ENCODE assay signal across 8 cellular contexts in the genomic region with DNA sequence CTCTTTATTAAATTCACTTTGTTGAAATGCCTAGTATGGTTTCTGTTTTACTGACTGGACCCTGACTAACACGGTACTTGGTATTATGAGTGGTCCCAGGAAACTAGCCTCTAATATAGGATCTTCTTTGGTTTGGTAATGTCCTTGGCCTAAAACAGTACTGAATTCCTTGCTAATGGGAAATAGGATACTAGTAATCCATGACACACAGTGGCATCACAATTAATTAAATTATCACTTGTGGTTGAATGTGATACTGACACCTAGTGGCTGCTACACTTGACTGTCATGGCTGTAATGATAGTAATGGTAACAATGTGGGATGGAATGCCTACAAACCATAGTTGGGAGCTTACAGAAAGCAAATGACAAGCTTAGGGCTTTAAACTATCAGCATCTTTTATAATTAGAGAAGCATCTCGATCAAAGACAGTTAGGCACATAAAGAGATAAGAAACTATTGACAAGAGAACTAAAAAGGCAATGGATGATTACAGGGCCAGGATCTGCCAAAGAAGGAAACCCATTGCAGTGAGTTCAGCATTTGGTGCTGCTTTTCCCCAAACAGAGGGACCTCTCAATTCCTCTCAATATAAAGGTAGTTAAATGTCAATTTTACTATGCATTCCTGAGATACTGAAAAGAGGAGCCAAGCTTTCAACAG. TPM values are rescaled to one million over a fixed set of nuclear protein-coding genes. Genes with fewer than 3 reads are reported as not detected.
DNase-seq lines count a peak whose midpoint lies in the region; ATAC-seq lines count a peak whose summit lies in the region.

No MANE protein-coding gene starts in this region.

- H3K9me3 ChIP-seq in NT2/D1 (ENCODE audit: insufficient read depth, low read length) = no peaks in the 10 kb centered on the region

- H3K4me1 ChIP-seq in NT2/D1 (ENCODE audit: insufficient read depth, insufficient read length) = no peaks in the 10 kb centered on the region

- no peak overlapping the region for H3K9ac ChIP-seq in NT2/D1 (ENCODE audit: insufficient read length, low read depth)

- no peak overlapping the region for H3K4me3 ChIP-seq in NT2/D1 (ENCODE audit: insufficient read length, low read depth)

- peaks cover 40% of the 10 kb centered on the region for H3K36me3 ChIP-seq in NT2/D1 (ENCODE audit: insufficient read depth, insufficient read length, low read length)

- H3K27me3 ChIP-seq in NT2/D1 (ENCODE audit: insufficient read depth, insufficient read length) = no peaks in the 10 kb centered on the region

- DNase-seq in NCI-H510A treated with DMSO at 0.1 percent for 48 hours (lab: John Stamatoyannopoulos, UW) = peak; percentile 34
- DNase-seq in NCI-H510A (lab: John Stamatoyannopoulos, UW) = no peak
- DNase-seq in NT2/D1 (ENCODE audit: low read depth, low spot score) = peak; percentile 15
- peak; percentile 57 to 72 for DNase-seq in dermis microvascular lymphatic vessel endothelial cell (ENCODE audit: low read depth in 2 of 2)
- peak; percentile 58 for DNase-seq in medulla oblongata (ENCODE audit: extremely low spot score)
- DNase-seq in effector CD4-positive, alpha-beta T cell = no peak
- DNase-seq in NOMO-1 treated with dmso at 0.1 percent for 144 hours (lab: John Stamatoyannopoulos, UW; ENCODE audit: unreplicated experiment) = no peak

- ATAC-seq in HG02798 (IDR thresholded peaks at IDR 0.05; ENCODE audit: poor library complexity, unreplicated experiment) = peak; percentile 60

RNA-seq across cellular contexts. Expression of gene DNHD1, which starts 8.6 kb away (rescaled TPM):
- total RNA-seq in dermis microvascular lymphatic vessel endothelial cell = 1.3 and 1.9 TPM in 2 replicates

RNA-seq across cellular contexts. Expression of gene TIMM10B, which starts 24.4 kb away (rescaled TPM):
- total RNA-seq in dermis microvascular lymphatic vessel endothelial cell = 21.4 and 30.5 TPM in 2 replicates

RNA-seq across cellular contexts. Expression of gene ARFIP2, which starts 24.6 kb away (rescaled TPM):
- total RNA-seq in dermis microvascular lymphatic vessel endothelial cell = 34.1 and 40.2 TPM in 2 replicates

RNA-seq across cellular contexts. Expression of gene TRIM3, which starts 32.0 kb away (rescaled TPM):
- 15.3 and 23.3 TPM in 2 replicates for total RNA-seq in dermis microvascular lymphatic vessel endothelial cell

Comparison
In these comparisons a context has a peak if more than half of its experiments do, and no peak if none do; other contexts are left out.
1. DNase-seq: peak in NCI-H510A treated with DMSO at 0.1 percent for 48 hours (single experiment), NT2/D1 (single experiment), dermis microvascular lymphatic vessel endothelial cell (2 of 2) and medulla oblongata (single experiment); none in NCI-H510A (single experiment), effector CD4-positive, alpha-beta T cell (single experiment) and NOMO-1 treated with dmso at 0.1 percent for 144 hours (single experiment).